Comparison of ENCODE assay signal across 8 cellular contexts in the genomic region with DNA sequence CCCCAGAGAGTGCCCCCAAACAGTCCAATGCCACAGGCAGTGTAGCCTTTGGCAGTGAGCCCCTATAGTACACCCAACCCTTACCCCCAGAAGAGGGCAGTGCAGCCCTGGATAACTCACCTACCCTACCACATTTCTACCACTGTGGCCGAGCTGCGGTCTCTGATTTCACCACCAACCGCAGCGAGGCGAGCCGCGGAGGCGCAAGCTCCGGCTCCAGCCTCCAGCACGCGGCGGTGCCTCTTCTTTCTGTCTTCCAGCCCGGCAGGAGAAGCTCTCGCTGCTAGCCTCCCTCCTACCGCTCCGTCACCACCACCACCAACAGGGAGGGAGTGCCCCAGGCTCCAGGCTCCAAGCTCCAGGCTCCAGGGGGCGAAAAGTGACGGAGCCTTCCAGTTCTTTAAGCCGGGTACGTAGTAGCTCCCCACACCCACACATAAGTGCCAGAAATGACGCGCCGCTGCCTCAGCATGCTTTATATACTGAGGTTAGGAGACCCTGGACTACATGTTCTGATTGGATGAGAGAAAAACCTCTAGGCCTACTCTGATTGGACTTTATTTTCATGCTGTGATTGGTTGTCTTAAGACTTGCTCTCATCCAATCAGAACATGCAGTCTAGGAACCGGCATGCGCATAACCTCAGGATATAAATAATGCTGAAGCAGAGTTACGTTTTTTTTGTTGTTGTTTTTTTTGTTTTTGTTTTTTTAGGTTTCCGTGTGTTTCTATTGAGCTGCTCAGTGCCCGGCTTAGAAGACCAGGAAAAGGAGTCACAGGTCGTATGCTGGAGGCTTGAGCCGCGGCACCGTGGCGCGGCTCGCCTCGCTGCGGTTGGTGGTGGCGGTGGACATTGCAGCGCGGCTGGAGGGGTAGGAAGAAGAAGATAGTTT. TPM values are rescaled to one million over a fixed set of nuclear protein-coding genes. Genes with fewer than 3 reads are reported as not detected.
DNase-seq lines count a peak whose midpoint lies in the region; ATAC-seq and TF ChIP-seq lines count a peak whose summit lies in the region.

A gene (plus strand): TSS at position 645 of the 893 bp plus-strand sequence.

- ATAC-seq in GM19023 (IDR thresholded peaks at IDR 0.05; ENCODE audit: unreplicated experiment): no peak
- no peak for ATAC-seq in HG02588 (IDR thresholded peaks at IDR 0.05; ENCODE audit: unreplicated experiment)

- H3K27me3 ChIP-seq in H7 (ENCODE audit: control insufficient read depth, insufficient read depth, low read length) (peaks cover 2% of the 10 kb centered on the region; the same call in 1 of the 2 replicates), WERI-Rb-1 (ENCODE audit: insufficient read depth, low read depth, severe bottlenecking) (peaks cover 3% of the 10 kb centered on the region), cardiac muscle cell (no peaks in the 10 kb centered on the region), rectal smooth muscle tissue (ENCODE audit: control insufficient read depth, insufficient read depth, low read length) (no peaks in the 10 kb centered on the region)

- in situ Hi-C loops in ACHN (cut with HindIII; ENCODE audit: low pct_ligation_motif_present, low pct_unique_long_range_greater_than_20kb, low sequenced_read_pairs): no loop called here

- H3K27ac ChIP-seq in WERI-Rb-1 (peak within 1 kb of the TSS; percentile 31; the same call in 1 of the 2 replicates), cardiac muscle cell (peak within 1 kb of the TSS; percentile 97), rectal smooth muscle tissue (ENCODE audit: low read depth, low read length) (no peak within 1 kb of the TSS)

- TF ChIP-seq CTCF in WERI-Rb-1 (IDR thresholded peaks at IDR 0.05; ENCODE audit: low read depth, low read length) (peak; percentile 80), cardiac muscle cell (IDR thresholded peaks at IDR 0.05; ENCODE audit: low read depth, low read length) (peak; percentile 30)

- H3K9ac ChIP-seq in rectal smooth muscle tissue (ENCODE audit: low read length): no peak within 1 kb of the TSS

- DNase-seq in ACHN: peak; percentile 73
- DNase-seq in H7: peak; percentile 87
- peak; percentile 85 for DNase-seq in NCI-H2227 (lab: John Stamatoyannopoulos, UW; ENCODE audit: unreplicated experiment)
- peak; percentile 85 for DNase-seq in WERI-Rb-1
- peak; percentile 43 to 90 for DNase-seq in cardiac muscle cell (ENCODE audit: low read depth in 1 of 2, low spot score in 1 of 2)

- no peaks in the 10 kb centered on the region; the same call in 1 of the 2 replicates for H3K36me3 ChIP-seq in H7 (replicated peaks; ENCODE audit: control insufficient read depth, insufficient read depth, low read length)
- no peaks in the 10 kb centered on the region for H3K36me3 ChIP-seq in WERI-Rb-1
- peaks cover 7% of the 10 kb centered on the region for H3K36me3 ChIP-seq in cardiac muscle cell
- H3K36me3 ChIP-seq in rectal smooth muscle tissue (ENCODE audit: control insufficient read depth, insufficient read depth, low read length): no peaks in the 10 kb centered on the region

- H3K4me1 ChIP-seq in cardiac muscle cell (ENCODE audit: low read depth): no peaks in the 10 kb centered on the region
- H3K4me1 ChIP-seq in rectal smooth muscle tissue (ENCODE audit: control insufficient read depth, insufficient read depth, low read length): no peaks in the 10 kb centered on the region

- H3K9me3 ChIP-seq in WERI-Rb-1 (ENCODE audit: severe bottlenecking) (no peaks in the 10 kb centered on the region), cardiac muscle cell (ENCODE audit: low read depth) (no peaks in the 10 kb centered on the region)

- H3K4me3 ChIP-seq in H7 (ENCODE audit: insufficient read depth, low read depth, low read length) (peak within 1 kb of the TSS; percentile 80), WERI-Rb-1 (ENCODE audit: low read depth, low read length) (peak within 1 kb of the TSS; percentile 39), cardiac muscle cell (peak within 1 kb of the TSS; percentile 88), rectal smooth muscle tissue (ENCODE audit: low read length) (peak within 1 kb of the TSS; percentile 60)

RNA-seq across cellular contexts. Expression of the gene that starts here (rescaled TPM):
- total RNA-seq in H7 (2014; rRNA removed; shearing (Covaris generic)): 1.3 and 2.3 TPM in 2 replicates
- total RNA-seq in cardiac muscle cell: 11.5 and 24.4 TPM in 2 replicates
- polyA plus RNA-seq in cardiac muscle cell: 10.6 and 25.3 TPM in 2 replicates
